In the genomic region with DNA sequence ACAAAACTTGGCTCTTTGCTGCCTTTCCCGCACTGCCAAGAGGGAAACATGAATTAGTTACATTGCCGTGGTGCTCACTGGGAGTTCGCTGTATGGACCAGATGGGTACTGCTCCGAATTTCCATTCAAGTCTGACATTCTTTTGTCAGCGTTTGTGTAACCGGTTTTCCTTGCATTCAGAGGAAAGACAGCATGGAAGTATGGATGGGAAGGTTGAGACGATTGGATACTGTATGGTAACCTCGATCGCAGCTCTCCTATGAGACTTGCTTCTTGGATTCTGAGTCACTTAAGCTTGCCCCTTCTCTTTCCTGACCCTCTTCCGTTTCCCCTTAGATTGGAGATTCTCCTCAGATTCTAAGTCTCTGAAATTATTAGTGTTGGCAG, we compare ENCODE assay signal across 8 cellular contexts. TPM values are rescaled to one million over a fixed set of nuclear protein-coding genes. Genes with fewer than 3 reads are reported as not detected.
DNase-seq lines count a peak whose midpoint lies in the region; ATAC-seq and TF ChIP-seq lines count a peak whose summit lies in the region.

No MANE protein-coding gene starts in this region.

- peak overlapping the region; percentile 93 for H3K4me3 ChIP-seq in skeletal muscle cell (ENCODE audit: low read depth, low read length)

- peaks cover 15 to 22% of the 10 kb centered on the region in 2 donors for H3K36me3 Mint-ChIP-seq in CD14-positive monocyte
- peaks cover 22% of the 10 kb centered on the region for H3K36me3 Mint-ChIP-seq in activated T-helper 17 cell treated with anti-CD3 and anti-CD28 coated beads, Interleukin-2, amount 50 U/mL, for 72 hours (ENCODE audit: low read depth)

- intact Hi-C loops in CD14-positive monocyte (cut with micrococcal nuclease) (loop anchor here (5.0 to 10.0 kb wide), 3 partner anchors 50 to 72 kb away; a partner anchor contains a TSS), left ventricle myocardium superior (cut with micrococcal nuclease) (loop anchor here (5.0 kb wide), 1 partner anchor 50 kb away; no protein-coding TSS in a partner anchor)

- peaks cover 2 to 11% (median 8%) of the 10 kb centered on the region in 3 donors for H3K27me3 Mint-ChIP-seq in CD14-positive monocyte (ENCODE audit: low read depth in 3 of 3)
- no peaks in the 10 kb centered on the region for H3K27me3 Mint-ChIP-seq in activated T-helper 17 cell treated with anti-CD3 and anti-CD28 coated beads, Interleukin-2, amount 50 U/mL, for 72 hours

- peak overlapping the region; percentile 98 for H3K4me3 Mint-ChIP-seq in CD14-positive monocyte
- H3K4me3 Mint-ChIP-seq in activated T-helper 17 cell treated with anti-CD3 and anti-CD28 coated beads, Interleukin-2, amount 50 U/mL, for 72 hours, result peak overlapping the region; percentile 95

- ATAC-seq in GM19395 (IDR thresholded peaks at IDR 0.05; ENCODE audit: unreplicated experiment) (peak; percentile 8), HG03571 (IDR thresholded peaks at IDR 0.05; ENCODE audit: unreplicated experiment) (peak; percentile 1), left ventricle myocardium superior (peak; percentile 7), HG02970 (IDR thresholded peaks at IDR 0.05; ENCODE audit: low FRiP score, unreplicated experiment) (no peak)
- peak; percentile 54 for ATAC-seq in activated T-helper 17 cell treated with anti-CD3 and anti-CD28 coated beads, Interleukin-2, amount 50 U/mL, for 72 hours (replicated peaks)

- peaks cover 5 to 24% (median 18%) of the 10 kb centered on the region in 7 donors for H3K9me3 Mint-ChIP-seq in CD14-positive monocyte
- no peaks in the 10 kb centered on the region for H3K9me3 Mint-ChIP-seq in activated T-helper 17 cell treated with anti-CD3 and anti-CD28 coated beads, Interleukin-2, amount 50 U/mL, for 72 hours

- DNase-seq in CD14-positive monocyte (ENCODE audit: low spot score) (no peak), left ventricle myocardium superior (no peak), skeletal muscle cell (ENCODE audit: low read depth) (no peak), epidermal melanocyte (ENCODE audit: insufficient read length, low spot score) (no peak)

- peak overlapping the region; percentile 97 to 100 (median 99) for H3K27ac Mint-ChIP-seq in CD14-positive monocyte
- H3K27ac Mint-ChIP-seq in activated T-helper 17 cell treated with anti-CD3 and anti-CD28 coated beads, Interleukin-2, amount 50 U/mL, for 72 hours, result peak overlapping the region; percentile 99

- H3K4me1 Mint-ChIP-seq in CD14-positive monocyte, result peaks cover 24% of the 10 kb centered on the region
- H3K4me1 Mint-ChIP-seq in activated T-helper 17 cell treated with anti-CD3 and anti-CD28 coated beads, Interleukin-2, amount 50 U/mL, for 72 hours, result peaks cover 16% of the 10 kb centered on the region

- no peak for TF ChIP-seq CTCF in CD14-positive monocyte (IDR thresholded peaks at IDR 0.05)

RNA-seq across cellular contexts. Expression of a gene that starts 0.6 kb away (rescaled TPM):
- polyA plus RNA-seq in CD14-positive monocyte, result 10 to 100 TPM; 22.7 to 31.5 TPM
- total RNA-seq in activated T-helper 17 cell treated with anti-CD3 and anti-CD28 coated beads, Interleukin-2, amount 50 U/mL, for 72 hours, result 10 to 100 TPM; 13.4 to 24.7 TPM
- total RNA-seq in left ventricle myocardium superior, result 13.8 TPM

RNA-seq across cellular contexts. Expression of a gene that starts 53.1 kb away (rescaled TPM):
- polyA plus RNA-seq in CD14-positive monocyte, result 10 to 100 TPM in 1 of 2 donors, 1 to 10 TPM in 1; 9.1 to 11.5 TPM
- total RNA-seq in activated T-helper 17 cell treated with anti-CD3 and anti-CD28 coated beads, Interleukin-2, amount 50 U/mL, for 72 hours, result 100 to 1,000 TPM in 1 of 2 donors, 10 to 100 TPM in 1; 88.3 to 111 TPM
- 23.3 TPM for total RNA-seq in left ventricle myocardium superior
